Comparison of ENCODE assay signal across 1 cellular context in genomic region chr3:12462159-12462962, GRCh38.
TF ChIP-seq lines count a peak whose summit lies in the region.

No MANE protein-coding gene starts in this region.

TF ChIP-seq in K562, 482 proteins besides CTCF, POLR2A, EP300 and RAD21:
- TF ChIP-seq NFE2 (IDR thresholded peaks at IDR 0.05; ENCODE audit: low read depth): 0 out of 2 replicates have a peak, but pooled peaks have one; percentile 10
- no peak for TF ChIP-seq MCM7 (IDR thresholded peaks at IDR 0.05)
- 0 out of 2 replicates have a peak, but pooled peaks have one; percentile 27 for TF ChIP-seq MAFG (tag; conservative IDR thresholded peaks at IDR 0.05)
